Comparison of ENCODE assay signal across 17 cellular contexts in genomic region chr1:202600432-202601041, GRCh38.
A peak's percentile ranks its signal among the peaks of the same experiment; 100 is the strongest.
DNase-seq lines count a peak whose midpoint lies in the region; ATAC-seq, FAIRE-seq and TF ChIP-seq lines count a peak whose summit lies in the region.
"Had no signal": no experiment of that assay in that cellular context is flagged by ENCODE, and none has a peak within 500 bp of the region (broad histone marks: within the 10 kb centered on the region; RNA-seq: fewer than 3 reads in every experiment).

No MANE protein-coding gene starts in this region.

- TF ChIP-seq POLR2A in A549 (IDR thresholded peaks at IDR 0.05; ENCODE audit: low read length), result no peak

- intact Hi-C loops in ascending aorta (cut with DNase I), result loop anchor here (2.0 kb wide), 1 partner anchor 100 kb away; no protein-coding TSS in a partner anchor

- H2AK5ac ChIP-seq in mesenchymal stem cell (ENCODE audit: low read length, severe bottlenecking), result peak overlapping the region; percentile 43

- H3K4me1 ChIP-seq in A549 (peaks cover 5% of the 10 kb centered on the region; the same call in 2 of the 3 replicates), HEK293 (ENCODE audit: control insufficient read depth, insufficient read depth, low read length) (no peaks in the 10 kb centered on the region), RWPE2 (ENCODE audit: insufficient read depth, poor library complexity, severe bottlenecking) (peaks cover 3% of the 10 kb centered on the region), mesenchymal stem cell (ENCODE audit: control insufficient read depth, insufficient read depth, low read depth, low read length) (peaks cover 6% of the 10 kb centered on the region), ascending aorta (peaks cover 0 to 5% of the 10 kb centered on the region in 2 donors)
- H3K4me1 ChIP-seq: upper lobe of right lung had no signal

- CTCF ChIA-PET in A549 (lab: Yijun Ruan, JAX) (interaction anchor here (0.6 to 4.3 kb wide), 39 partner anchors 10 to 289 kb away, joined by 3 to 47 read pairs (median 5); partner anchors contain the start of gene UBE2T), HEK293 (lab: Yijun Ruan, JAX) (interaction anchor here (0.6 to 3.5 kb wide), 26 partner anchors 10 to 1950 kb away, joined by 3 to 18 read pairs (median 5); no protein-coding TSS in a partner anchor)

- H3K27ac ChIP-seq in A549, result no peak overlapping the region
- no peak overlapping the region for H3K27ac ChIP-seq in HEK293 (ENCODE audit: extremely low read depth, low read depth, low read length)
- no peak overlapping the region for H3K27ac ChIP-seq in RWPE2 (ENCODE audit: poor library complexity, severe bottlenecking)
- H3K27ac ChIP-seq in mesenchymal stem cell (ENCODE audit: low read length, poor library complexity, severe bottlenecking), result no peak overlapping the region
- H3K27ac ChIP-seq in ascending aorta, result no peak overlapping the region
- H3K27ac ChIP-seq: BLaER1 treated with 17β-estradiol and CSF1 and Interleukin-3, amounts not matched to agents 10 nM and 100 nM; ovary; SK-N-MC; upper lobe of right lung had no signal

- no peak overlapping the region for H2BK120ac ChIP-seq in mesenchymal stem cell (ENCODE audit: low read depth, low read length)

- H3K18ac ChIP-seq in mesenchymal stem cell (ENCODE audit: low read depth in 1 of 2, low read length in 2 of 2), result peak overlapping the region in 1 of 2 experiments; percentile 1

- POLR2A ChIA-PET in A549 (lab: Yijun Ruan, JAX) (interaction anchor here (0.6 kb wide), 1 partner anchor 365 kb away, joined by 3 read pairs; no protein-coding TSS in a partner anchor), HEK293 (lab: Yijun Ruan, JAX) (no interaction called here)

- H3K4me2 ChIP-seq in A549 (no peak overlapping the region), mesenchymal stem cell (ENCODE audit: low read length, poor library complexity, severe bottlenecking) (no peak overlapping the region)
- H3K4me2 ChIP-seq: smooth muscle cell had no signal

- no peak overlapping the region for H2BK15ac ChIP-seq in mesenchymal stem cell (ENCODE audit: low read depth, poor library complexity, severe bottlenecking)

- no peak; the same call in 2 of the 3 replicates for TF ChIP-seq CTCF in A549 (IDR thresholded peaks at IDR 0.05)
- TF ChIP-seq CTCF in HEK293 (tag by site-specific recombination; IDR thresholded peaks at IDR 0.05), result no peak
- peak; percentile 66 for TF ChIP-seq CTCF in RWPE2 (IDR thresholded peaks at IDR 0.05; ENCODE audit: poor library complexity, severe bottlenecking)
- no peak for TF ChIP-seq CTCF in ascending aorta (IDR thresholded peaks at IDR 0.05)

- no peak overlapping the region for H3K9ac ChIP-seq in mesenchymal stem cell (ENCODE audit: low read length)
- H3K9ac ChIP-seq: BLaER1 treated with 17β-estradiol and CSF1 and Interleukin-3, amounts not matched to agents 10 nM and 100 nM had no signal

- H2AFZ ChIP-seq in mesenchymal stem cell (ENCODE audit: low read depth, low read length), result no peak overlapping the region

- H3K4me3 ChIP-seq in A549, result no peak overlapping the region
- H3K4me3 ChIP-seq in HEK293 (ENCODE audit: low read depth, low read length), result no peak overlapping the region
- no peak overlapping the region for H3K4me3 ChIP-seq in RWPE2 (ENCODE audit: severe bottlenecking)
- H3K4me3 ChIP-seq in mesenchymal stem cell (ENCODE audit: insufficient read depth in 1 of 2, low read depth in 1 of 2, low read length in 2 of 2), result no peak overlapping the region
- no peak overlapping the region for H3K4me3 ChIP-seq in ascending aorta
- H3K4me3 ChIP-seq: BLaER1 treated with 17β-estradiol and CSF1 and Interleukin-3, amounts not matched to agents 10 nM and 100 nM; ovary; SK-N-MC; smooth muscle cell; upper lobe of right lung had no signal

- no peak for TF ChIP-seq EP300 in A549 (IDR thresholded peaks at IDR 0.05)

- H3K4ac ChIP-seq in mesenchymal stem cell (ENCODE audit: low read depth in 1 of 2, low read length in 2 of 2), result no peak overlapping the region

- H3K27me3 ChIP-seq in RWPE2 (ENCODE audit: insufficient read depth, poor library complexity, severe bottlenecking) (no peaks in the 10 kb centered on the region), mesenchymal stem cell (ENCODE audit: control insufficient read depth in 1 of 2, insufficient read depth in 1 of 2, low read length in 2 of 2) (no peaks in the 10 kb centered on the region), ascending aorta (no peaks in the 10 kb centered on the region)
- H3K27me3 ChIP-seq: ovary, upper lobe of right lung had no signal

- H3K36me3 ChIP-seq in HEK293 (ENCODE audit: control insufficient read depth in 2 of 2, insufficient read depth in 1 of 2, low read length in 2 of 2) (no peaks in the 10 kb centered on the region), RWPE2 (ENCODE audit: low read depth) (no peaks in the 10 kb centered on the region), mesenchymal stem cell (ENCODE audit: control insufficient read depth in 1 of 2, insufficient read depth in 2 of 2, low read depth in 1 of 2, low read length in 2 of 2) (peaks cover 0 to 3% of the 10 kb centered on the region in 2 experiments), ascending aorta (peaks cover 27 to 59% of the 10 kb centered on the region in 2 donors)
- H3K36me3 ChIP-seq: BLaER1 treated with 17β-estradiol and CSF1 and Interleukin-3, amounts not matched to agents 10 nM and 100 nM; ovary; upper lobe of right lung had no signal

- ATAC-seq in A549 (peak; percentile 15 to 46; a peak in 4 of 6 replicates), RWPE2 (ENCODE audit: low read depth) (0 out of 3 replicates have a peak, but pooled peaks have one; percentile 5)
- ATAC-seq: natural killer cell had no signal

- WGBS in A549 (ENCODE audit: missing lambda C conversion rate), result 59% methylated on average over 10 of the region's 10 CpGs
- 64% methylated on average over 7 of the region's 10 CpGs for WGBS in mesenchymal stem cell

- FAIRE-seq in A549 (lab: Jason Lieb, UNC), result no peak
- FAIRE-seq: islet of Langerhans had no signal

- DNase-seq in A549 (ENCODE audit: low read depth in 1 of 2, low spot score in 1 of 2) (no peak), RWPE2 (ENCODE audit: low spot score) (no peak), mesenchymal stem cell (no peak), NCI-H2171 (lab: John Stamatoyannopoulos, UW) (no peak), ascending aorta (ENCODE audit: low spot score in 2 of 2) (no peak), HPDE6-E6E7 (ENCODE audit: extremely low spot score) (no peak), cerebellar nuclear complex (lab: John Stamatoyannopoulos, UW) (no peak)
- DNase-seq: activated T-cell treated with anti-CD3 and anti-CD28 coated beads for 4 hours, DMS79, natural killer cell had no signal

- H3K79me1 ChIP-seq in mesenchymal stem cell (replicated peaks; ENCODE audit: low read length, poor library complexity, severe bottlenecking), result no peaks in the 10 kb centered on the region

- no peak overlapping the region for H3K14ac ChIP-seq in mesenchymal stem cell (ENCODE audit: low read length in 2 of 2)

- H2BK5ac ChIP-seq in mesenchymal stem cell (ENCODE audit: low read depth, low read length, poor library complexity, severe bottlenecking), result no peak overlapping the region

- no peak overlapping the region for H4K8ac ChIP-seq in mesenchymal stem cell (ENCODE audit: low read length)

- no peak overlapping the region for H4K91ac ChIP-seq in mesenchymal stem cell (ENCODE audit: low read length)

- no peak overlapping the region for H3K23ac ChIP-seq in mesenchymal stem cell (ENCODE audit: low read length in 2 of 2)

- H2BK12ac ChIP-seq in mesenchymal stem cell (ENCODE audit: low read length in 2 of 2), result no peak overlapping the region

- no peak for TF ChIP-seq RAD21 in A549 (conservative IDR thresholded peaks at IDR 0.05 in 1 of 2, IDR thresholded peaks at IDR 0.05 in 1 of 2)

- H3K9me3 ChIP-seq in A549 (no peaks in the 10 kb centered on the region), HEK293 (ENCODE audit: control insufficient read depth, insufficient read depth, low read depth, low read length) (no peaks in the 10 kb centered on the region), RWPE2 (ENCODE audit: severe bottlenecking) (no peaks in the 10 kb centered on the region), mesenchymal stem cell (ENCODE audit: control insufficient read depth, low read length) (no peaks in the 10 kb centered on the region), ascending aorta (no peaks in the 10 kb centered on the region)
- H3K9me3 ChIP-seq: ovary, upper lobe of right lung had no signal

TF ChIP-seq in A549, 52 proteins besides CTCF, POLR2A, EP300 and RAD21 (continues in another document):
- TF ChIP-seq MAX (IDR thresholded peaks at IDR 0.05) (no peak), E2F6 (IDR thresholded peaks at IDR 0.05; ENCODE audit: borderline replicate concordance, low read depth) (no peak)

TF ChIP-seq in HEK293, 187 proteins besides CTCF, POLR2A, EP300 and RAD21:
- TF ChIP-seq ZNF248 (tag by site-specific recombination; IDR thresholded peaks at IDR 0.05) (no peak), PRDM10 (tag by site-specific recombination; IDR thresholded peaks at IDR 0.05) (peak; percentile 33; the same call in 1 of the 2 replicates)
TF ChIP-seq in HEK293: peak in this region for 1.
